Comparison of ENCODE assay signal across 9 cellular contexts in genomic region chr14:72196237-72196636, GRCh38.
"Had no signal": no experiment of that assay in that cellular context is flagged by ENCODE, and none has a peak within 500 bp of the region (broad histone marks: within the 10 kb centered on the region; RNA-seq: fewer than 3 reads in every experiment).

No MANE protein-coding gene starts in this region.

- H2AFZ ChIP-seq: GM23248 had no signal

- H3K27ac ChIP-seq: GM23248, HL-60, KMS-11 had no signal

- DNase-seq: GM23248, GOT3, H7, HFFc6, KBM-7 had no signal

- ATAC-seq: HCT116 had no signal

- H3K4me3 ChIP-seq: GM23248, HAP-1 had no signal

- H3K9me3 ChIP-seq: HAP-1 had no signal

- H3K4me1 ChIP-seq: HAP-1 had no signal

- H3K4me2 ChIP-seq: KMS-11 had no signal

- H3K36me3 ChIP-seq: HAP-1 had no signal

- H3K9ac ChIP-seq: GM23248, KMS-11 had no signal
